ENCODE assay signal across 15 cellular contexts in the genomic region with DNA sequence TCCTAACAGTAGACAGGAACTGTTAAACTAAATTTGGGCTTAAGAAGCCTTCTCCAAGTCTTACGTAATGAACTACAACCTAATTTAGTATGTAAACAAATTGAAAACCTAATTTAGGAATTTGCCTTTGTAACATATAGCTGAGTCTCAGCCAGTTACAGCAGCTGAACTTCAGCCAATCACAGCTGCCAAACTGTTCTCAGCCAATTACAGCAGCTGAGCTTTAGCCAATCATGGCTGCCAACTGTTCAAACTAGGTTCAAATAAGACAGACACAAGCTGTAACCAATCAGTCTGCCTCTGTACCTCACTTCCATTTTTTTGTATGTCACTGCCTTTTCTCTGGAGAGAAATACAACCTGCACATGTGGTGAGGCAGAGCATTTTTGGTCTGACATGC.
DNase-seq lines count a peak whose midpoint lies in the region; ATAC-seq lines count a peak whose summit lies in the region.
"Had no signal": no experiment of that assay in that cellular context is flagged by ENCODE, and none has a peak within 500 bp of the region (broad histone marks: within the 10 kb centered on the region; RNA-seq: fewer than 3 reads in every experiment).

No MANE protein-coding gene starts in this region.

- ATAC-seq in HG02884 (IDR thresholded peaks at IDR 0.05; ENCODE audit: unreplicated experiment) (no peak), HG02870 (IDR thresholded peaks at IDR 0.05; ENCODE audit: unreplicated experiment) (no peak)

- no peaks in the 10 kb centered on the region for H3K36me3 ChIP-seq in rectal smooth muscle tissue (ENCODE audit: control insufficient read depth, insufficient read depth, low read length)

- no peak overlapping the region for H3K4me3 ChIP-seq in rectal smooth muscle tissue (ENCODE audit: low read length)

- H3K27me3 ChIP-seq in rectal smooth muscle tissue (ENCODE audit: control insufficient read depth, insufficient read depth, low read length) = no peaks in the 10 kb centered on the region

- peaks cover 16% of the 10 kb centered on the region for H3K4me1 ChIP-seq in rectal smooth muscle tissue (ENCODE audit: control insufficient read depth, insufficient read depth, low read length)

- DNase-seq in activated CD4-positive, alpha-beta T cell treated with anti-CD3 and anti-CD28 coated beads for 48 hours = peak; percentile 12
- DNase-seq in activated CD4-positive, alpha-beta T cell treated with anti-CD3 and anti-CD28 coated beads, Interleukin-2, amount 50 U/mL, for 1 hour = no peak
- DNase-seq in NCI-H2171 (lab: John Stamatoyannopoulos, UW) (peak; percentile 37), fibroblast of gingiva (ENCODE audit: low read depth) (peak; percentile 65), HPDE6-E6E7 (ENCODE audit: extremely low spot score) (no peak)
- DNase-seq: activated CD4-positive, alpha-beta T cell treated with anti-CD3 and anti-CD28 coated beads, Interleukin-2, amount 10 ng/mL, durations not matched to agents 7 days and 5 days; dermis blood vessel endothelial cell; DMS79 treated with DMSO at 0.1 percent for 48 hours; NCI-H2029 treated with DMSO at 0.1 percent for 48 hours; OCI-M1; stimulated activated CD4-positive, alpha-beta T cell treated with anti-CD3 and anti-CD28 coated beads, Interleukin-1b, Interleukin-23, amount 100 ng/mL, for 48 hours; T-helper 1 cell had no signal

- no peak overlapping the region for H3K9ac ChIP-seq in rectal smooth muscle tissue (ENCODE audit: low read length)

- peak overlapping the region; percentile 19 for H3K27ac ChIP-seq in rectal smooth muscle tissue (ENCODE audit: low read depth, low read length)

Comparison
In these comparisons a context has a peak if more than half of its experiments do, and no peak if none do; other contexts are left out.
1. DNase-seq: peak in activated CD4-positive, alpha-beta T cell treated with anti-CD3 and anti-CD28 coated beads for 48 hours (single experiment), NCI-H2171 (single experiment) and fibroblast of gingiva (single experiment); none in activated CD4-positive, alpha-beta T cell treated with anti-CD3 and anti-CD28 coated beads, Interleukin-2, amount 50 U/mL, for 1 hour (single experiment) and HPDE6-E6E7 (single experiment).